In the genomic region with DNA sequence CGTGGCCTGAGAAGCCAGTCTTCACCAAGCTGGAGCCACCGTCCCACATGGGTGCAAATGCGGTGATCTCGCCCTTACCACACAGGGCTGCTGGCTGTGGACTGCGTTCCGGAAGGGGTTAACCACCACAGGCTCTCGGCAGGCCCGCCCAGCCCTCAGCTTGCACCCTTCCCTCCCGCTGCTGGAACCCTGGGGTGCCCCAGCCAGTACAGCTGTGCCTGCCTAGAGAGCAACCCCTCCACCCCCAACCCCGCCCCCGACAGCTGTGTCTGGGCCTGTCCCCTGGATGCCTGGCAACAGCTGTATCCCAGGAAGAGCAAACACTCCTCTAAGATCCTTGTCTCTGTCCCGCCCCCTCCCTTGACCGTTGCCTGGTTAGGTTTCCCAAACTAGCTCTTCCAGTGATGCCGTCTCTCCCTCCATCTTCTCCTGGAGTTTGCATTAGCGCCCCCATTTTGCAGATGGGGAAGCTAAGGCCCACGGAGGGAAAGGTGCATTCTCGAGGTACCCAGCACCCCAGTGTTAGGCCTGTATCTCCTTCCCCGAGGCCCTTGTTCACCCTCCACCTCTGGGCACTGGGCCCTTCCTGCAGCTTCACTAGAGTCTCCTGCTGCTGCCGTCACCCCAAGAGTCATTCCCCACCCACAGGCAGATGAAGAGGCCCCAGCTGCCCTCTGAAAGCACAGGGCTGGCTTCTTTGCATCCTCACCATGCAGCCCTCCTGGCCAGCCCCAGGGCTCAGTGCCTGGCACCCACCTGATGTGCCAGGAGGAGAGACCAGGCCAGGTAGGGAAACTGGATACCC, we compare ENCODE assay signal across 8 cellular contexts. TPM values are rescaled to one million over a fixed set of nuclear protein-coding genes. Genes with fewer than 3 reads are reported as not detected.
DNase-seq lines count a peak whose midpoint lies in the region; ATAC-seq and TF ChIP-seq lines count a peak whose summit lies in the region.

No MANE protein-coding gene starts in this region.

- H3K27ac Mint-ChIP-seq in HFFc6 = peak overlapping the region; percentile 73
- no peak overlapping the region for H3K27ac Mint-ChIP-seq in mesothelial cell of epicardium

- H3K4me1 ChIP-seq in RWPE2 (ENCODE audit: insufficient read depth, poor library complexity, severe bottlenecking) (peaks cover 5% of the 10 kb centered on the region), hepatocyte (ENCODE audit: insufficient read depth) (no peaks in the 10 kb centered on the region)

- no peak for DNase-seq in AG04450 (ENCODE audit: low read depth, low spot score)
- peak; percentile 13 for DNase-seq in HFFc6
- peak; percentile 81 for DNase-seq in RWPE2 (ENCODE audit: low spot score)
- peak; percentile 31 for DNase-seq in hepatocyte (ENCODE audit: low spot score)
- DNase-seq in NCI-H226 = no peak
- DNase-seq in mesothelial cell of epicardium (ENCODE audit: low spot score in 2 of 2, unreplicated experiment in 2 of 2) = no peak

- H3K4me2 ChIP-seq in hepatocyte = no peak overlapping the region

- H3K27me3 ChIP-seq in AG04450 (ENCODE audit: control insufficient read depth, insufficient read depth, low read length) (no peaks in the 10 kb centered on the region), RWPE2 (ENCODE audit: insufficient read depth, poor library complexity, severe bottlenecking) (no peaks in the 10 kb centered on the region), hepatocyte (no peaks in the 10 kb centered on the region)

- H3K4me3 ChIP-seq in AG04450 (ENCODE audit: low read depth, low read length) (no peak overlapping the region), RWPE2 (ENCODE audit: severe bottlenecking) (no peak overlapping the region), hepatocyte (no peak overlapping the region)

- peak; percentile 90 for ATAC-seq in RWPE2 (ENCODE audit: low read depth)
- ATAC-seq in HG03460 (IDR thresholded peaks at IDR 0.05; ENCODE audit: unreplicated experiment) = no peak
- ATAC-seq in HG03354 (IDR thresholded peaks at IDR 0.05; ENCODE audit: poor library complexity, severe bottlenecking, unreplicated experiment) = no peak

- no peak for TF ChIP-seq CTCF in AG04450 (IDR thresholded peaks at IDR 0.05; ENCODE audit: low read depth, low read length)
- TF ChIP-seq CTCF in HFFc6 (IDR thresholded peaks at IDR 0.05) = no peak
- no peak for TF ChIP-seq CTCF in RWPE2 (IDR thresholded peaks at IDR 0.05; ENCODE audit: poor library complexity, severe bottlenecking)
- no peak for TF ChIP-seq CTCF in hepatocyte (IDR thresholded peaks at IDR 0.05; ENCODE audit: poor library complexity)
- TF ChIP-seq CTCF in mesothelial cell of epicardium (IDR thresholded peaks at IDR 0.05; ENCODE audit: unreplicated experiment) = no peak

- H3K9me3 Mint-ChIP-seq in HFFc6 = no peaks in the 10 kb centered on the region
- no peaks in the 10 kb centered on the region for H3K9me3 Mint-ChIP-seq in mesothelial cell of epicardium

- H3K27me3 Mint-ChIP-seq in HFFc6 (ENCODE audit: insufficient read depth) (no peaks in the 10 kb centered on the region), mesothelial cell of epicardium (ENCODE audit: low read depth) (no peaks in the 10 kb centered on the region)

- CTCF ChIA-PET in AG04450 (lab: Charles Lee) = interaction anchor here (0.9 to 2.8 kb wide), 3 partner anchors 16 to 124 kb away, joined by 3 to 17 read pairs (median 3); a partner anchor contains a TSS

- H4K20me1 ChIP-seq in hepatocyte (ENCODE audit: insufficient read depth, poor library complexity, severe bottlenecking) = no peaks in the 10 kb centered on the region

- H3K9me2 ChIP-seq in hepatocyte (replicated peaks; ENCODE audit: insufficient read depth) = no peaks in the 10 kb centered on the region

- peak overlapping the region; percentile 21 for H3K27ac ChIP-seq in AG04450 (ENCODE audit: low read depth, low read length)
- no peak overlapping the region for H3K27ac ChIP-seq in RWPE2 (ENCODE audit: poor library complexity, severe bottlenecking)
- no peak overlapping the region for H3K27ac ChIP-seq in hepatocyte

- no peaks in the 10 kb centered on the region for H3K36me3 Mint-ChIP-seq in HFFc6 (ENCODE audit: low read depth)
- no peaks in the 10 kb centered on the region for H3K36me3 Mint-ChIP-seq in mesothelial cell of epicardium

- whole genome bisulfite sequencing in hepatocyte (ENCODE audit: low lambda C conversion rate, missing lambda C conversion rate) = 58% methylated on average over 14 of the region's 19 CpGs

- no peak overlapping the region for H2AFZ ChIP-seq in hepatocyte

- H3K79me2 ChIP-seq in hepatocyte = no peaks in the 10 kb centered on the region

- no peak overlapping the region for H3K4me3 Mint-ChIP-seq in HFFc6
- no peak overlapping the region for H3K4me3 Mint-ChIP-seq in mesothelial cell of epicardium

- H3K36me3 ChIP-seq in RWPE2 (ENCODE audit: low read depth) = no peaks in the 10 kb centered on the region
- H3K36me3 ChIP-seq in hepatocyte (replicated peaks; ENCODE audit: insufficient read depth, low read depth) = no peaks in the 10 kb centered on the region

- H3K9me3 ChIP-seq in AG04450 (ENCODE audit: control insufficient read depth, insufficient read depth, low read length) (no peaks in the 10 kb centered on the region), RWPE2 (ENCODE audit: severe bottlenecking) (no peaks in the 10 kb centered on the region), hepatocyte (ENCODE audit: low read depth) (no peaks in the 10 kb centered on the region)

- POLR2A ChIA-PET in AG04450 (lab: Yijun Ruan, JAX) = interaction anchor here (1.3 to 1.4 kb wide), 3 partner anchors 11 to 13 kb away, joined by 3 to 6 read pairs (median 4); a partner anchor contains a TSS

- H3K4me1 Mint-ChIP-seq in HFFc6 (ENCODE audit: low read depth) (peaks cover 7% of the 10 kb centered on the region), mesothelial cell of epicardium (peaks cover 5% of the 10 kb centered on the region)

RNA-seq across cellular contexts. Expression of a gene that starts 12.6 kb away (rescaled TPM):
- polyA plus RNA-seq in AG04450 (2011; rRNA removed) (200 and 346 TPM in 2 replicates), hepatocyte (463 TPM in 2 replicates)
- 158 and 226 TPM in 2 replicates for polyA minus RNA-seq in AG04450 (2011; rRNA and poly(A)+ RNA removed)
- 100 to 1,000 TPM; 422 to 571 (median 505) TPM for total RNA-seq in HFFc6 (2021; fragmentation: NEBNext Ultra II Directional; extraction: Animal tissue kit (Norgen Biotek cat#: 25700))
- total RNA-seq in hepatocyte (430 and 436 TPM in 2 replicates), mesothelial cell of epicardium (169 to 178 TPM (median 177 TPM) in 3 replicates)

RNA-seq across cellular contexts. Expression of a gene that starts 23.0 kb away (rescaled TPM):
- polyA plus RNA-seq in AG04450 (2011; rRNA removed) (17.4 and 18.0 TPM in 2 replicates), hepatocyte (16.4 and 17.9 TPM in 2 replicates)
- 12.0 and 14.2 TPM in 2 replicates for polyA minus RNA-seq in AG04450 (2011; rRNA and poly(A)+ RNA removed)
- 10 to 100 TPM; 15.7 to 19.3 (median 17.6) TPM for total RNA-seq in HFFc6 (2021; fragmentation: NEBNext Ultra II Directional; extraction: Animal tissue kit (Norgen Biotek cat#: 25700))
- total RNA-seq in hepatocyte (12.2 and 15.3 TPM in 2 replicates), mesothelial cell of epicardium (50.7 to 53.7 TPM (median 51.4 TPM) in 3 replicates)

RNA-seq across cellular contexts. Expression of a gene that starts 24.4 kb away (rescaled TPM):
- polyA plus RNA-seq in AG04450 (2011; rRNA removed) (99.0 and 105 TPM in 2 replicates), hepatocyte (152 and 196 TPM in 2 replicates)
- polyA minus RNA-seq in AG04450 (2011; rRNA and poly(A)+ RNA removed) = 59.4 and 75.4 TPM in 2 replicates
- total RNA-seq in HFFc6 (2021; fragmentation: NEBNext Ultra II Directional; extraction: Animal tissue kit (Norgen Biotek cat#: 25700)) = 10 to 100 TPM; 84.4 to 98.2 (median 90.9) TPM
- total RNA-seq in hepatocyte (49.9 and 55.9 TPM in 2 replicates), mesothelial cell of epicardium (98.0 to 99.7 TPM (median 98.7 TPM) in 3 replicates)

RNA-seq across cellular contexts. Expression of a gene that starts 44.8 kb away (rescaled TPM):
- polyA plus RNA-seq in AG04450 (2011; rRNA removed) = 4.4 and 5.2 TPM in 2 replicates
- 6.6 TPM in 2 replicates for polyA minus RNA-seq in AG04450 (2011; rRNA and poly(A)+ RNA removed)
- under 1 TPM; 0.34 to 0.72 (median 0.41) TPM for total RNA-seq in HFFc6 (2021; fragmentation: NEBNext Ultra II Directional; extraction: Animal tissue kit (Norgen Biotek cat#: 25700))
- total RNA-seq in hepatocyte = 4.3 and 4.4 TPM in 2 replicates
- 3.1 and 3.5 TPM in 2 replicates for polyA plus RNA-seq in hepatocyte
- 28.6 to 33.7 TPM (median 30.6 TPM) in 3 replicates for total RNA-seq in mesothelial cell of epicardium

Comparison
In these comparisons a context has a peak if more than half of its experiments do, and no peak if none do; other contexts are left out.
1. DNase-seq: peak in HFFc6 (single experiment), RWPE2 (single experiment) and hepatocyte (single experiment); none in AG04450 (single experiment), NCI-H226 (single experiment) and mesothelial cell of epicardium (0 of 2).